ENCODE assay signal across 8 cellular contexts in genomic region chr5:32585446-32586250, GRCh38. TPM values are rescaled to one million over a fixed set of nuclear protein-coding genes. Genes with fewer than 3 reads are reported as not detected.
DNase-seq lines count a peak whose midpoint lies in the region; ATAC-seq and TF ChIP-seq lines count a peak whose summit lies in the region.

TSS of gene SUB1 (plus strand) at chr5:32585557. CDS start at chr5:32588513, 2,956 bp downstream.

- peak; percentile 67 for ATAC-seq in HG02798 (IDR thresholded peaks at IDR 0.05; ENCODE audit: poor library complexity, unreplicated experiment)
- peak; percentile 90 for ATAC-seq in activated naive CD8-positive, alpha-beta T cell treated with anti-CD3 and anti-CD28 coated beads, Interleukin-2, amount 50 U/mL, for 24 hours

- H3K27ac Mint-ChIP-seq in activated naive CD8-positive, alpha-beta T cell treated with anti-CD3 and anti-CD28 coated beads, Interleukin-2, amount 50 U/mL, for 24 hours, result peak within 1 kb of the TSS; percentile 100
- H3K27ac Mint-ChIP-seq in type B pancreatic cell, result peak within 1 kb of the TSS; percentile 88

- H3K4me3 Mint-ChIP-seq in activated naive CD8-positive, alpha-beta T cell treated with anti-CD3 and anti-CD28 coated beads, Interleukin-2, amount 50 U/mL, for 24 hours, result peak within 1 kb of the TSS; percentile 100
- peak within 1 kb of the TSS; percentile 93 for H3K4me3 Mint-ChIP-seq in type B pancreatic cell

- peak; percentile 65 for DNase-seq in NCI-H1417 treated with DMSO at 0.1 percent for 48 hours (lab: John Stamatoyannopoulos, UW)
- peak; percentile 85 for DNase-seq in SW480 (ENCODE audit: low spot score)
- DNase-seq in activated naive CD8-positive, alpha-beta T cell treated with anti-CD3 and anti-CD28 coated beads, Interleukin-2, amount 50 U/mL, for 24 hours, result peak; percentile 95
- DNase-seq in cardiac septum (ENCODE audit: low spot score), result peak; percentile 97
- peak; percentile 95 for DNase-seq in pons (ENCODE audit: low spot score)
- DNase-seq in type B pancreatic cell (ENCODE audit: extremely low spot score, unreplicated experiment), result peak; percentile 92

- intact Hi-C loops in cardiac septum (cut with DNase I), result loop anchor here (5.0 to 10.0 kb wide), 4 partner anchors 143 to 491 kb away; partner anchors contain the start of genes GOLPH3 and ZFR

- H3K36me3 Mint-ChIP-seq in activated naive CD8-positive, alpha-beta T cell treated with anti-CD3 and anti-CD28 coated beads, Interleukin-2, amount 50 U/mL, for 24 hours (ENCODE audit: low read depth), result peaks cover 33% of the 10 kb centered on the region
- peaks cover 10% of the 10 kb centered on the region for H3K36me3 Mint-ChIP-seq in type B pancreatic cell

- TF ChIP-seq CTCF in GM12875 (IDR thresholded peaks at IDR 0.05; ENCODE audit: borderline replicate concordance, insufficient read depth, low read depth, low read length) (no peak), type B pancreatic cell (conservative IDR thresholded peaks at IDR 0.05) (no peak)

- H3K4me1 Mint-ChIP-seq in activated naive CD8-positive, alpha-beta T cell treated with anti-CD3 and anti-CD28 coated beads, Interleukin-2, amount 50 U/mL, for 24 hours, result peaks cover 61% of the 10 kb centered on the region
- H3K4me1 Mint-ChIP-seq in type B pancreatic cell (ENCODE audit: unreplicated experiment), result peaks cover 29% of the 10 kb centered on the region

- no peaks in the 10 kb centered on the region for H3K27me3 Mint-ChIP-seq in activated naive CD8-positive, alpha-beta T cell treated with anti-CD3 and anti-CD28 coated beads, Interleukin-2, amount 50 U/mL, for 24 hours
- no peaks in the 10 kb centered on the region for H3K27me3 Mint-ChIP-seq in type B pancreatic cell

- H3K4me3 ChIP-seq in GM12875 (ENCODE audit: low read depth, low read length), result peak within 1 kb of the TSS; percentile 87

- H3K9me3 Mint-ChIP-seq in activated naive CD8-positive, alpha-beta T cell treated with anti-CD3 and anti-CD28 coated beads, Interleukin-2, amount 50 U/mL, for 24 hours, result no peaks in the 10 kb centered on the region
- no peaks in the 10 kb centered on the region for H3K9me3 Mint-ChIP-seq in type B pancreatic cell

RNA-seq across cellular contexts. Expression of gene SUB1, which starts in this region (rescaled TPM):
- total RNA-seq in cardiac septum, result 180 TPM
- 176 and 208 TPM in 2 replicates for total RNA-seq in type B pancreatic cell (ENCODE audit: low replicate concordance)

Comparison
In these comparisons a context has a peak if more than half of its experiments do, and no peak if none do; other contexts are left out.
1. Peak in every context shown above with its lines: DNase-seq, ATAC-seq and H3K4me3 ChIP-seq.